14 cellular contexts compared by ENCODE assay signal in the genomic region with DNA sequence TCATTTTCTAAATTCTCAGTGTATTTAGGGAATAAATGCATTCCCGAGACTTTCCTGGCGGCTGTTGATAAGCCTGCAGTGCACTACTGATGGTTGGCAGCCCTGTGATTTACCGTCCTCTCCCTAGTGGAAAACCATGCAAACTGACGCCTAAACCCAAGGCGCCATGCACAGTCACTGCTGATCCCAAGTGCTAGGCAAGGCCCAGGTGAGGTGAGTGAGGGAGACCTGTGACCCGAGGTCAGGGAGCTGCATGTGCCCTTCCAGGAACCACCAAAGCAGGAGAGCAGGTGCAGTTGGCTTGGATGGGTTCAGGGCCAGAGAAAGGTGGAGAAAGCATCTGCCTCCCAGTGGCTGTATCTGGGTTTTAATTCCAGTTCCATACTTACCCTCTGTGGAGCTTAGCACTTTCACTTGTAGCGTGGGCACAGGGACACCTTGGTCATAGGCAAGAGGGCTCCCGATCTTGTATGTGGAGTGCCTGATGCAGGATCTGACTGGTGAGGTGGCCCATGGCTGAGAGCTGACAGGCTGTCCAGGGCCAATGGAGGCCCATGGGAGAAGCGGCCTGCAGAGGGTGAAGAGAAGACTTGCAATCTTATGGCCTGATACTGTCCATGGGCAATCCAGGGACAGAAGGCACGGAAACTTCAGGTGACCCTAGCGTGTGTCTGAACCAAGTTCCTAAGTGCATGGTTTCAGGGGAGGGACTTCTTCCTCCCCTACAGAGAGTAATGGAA.
DNase-seq lines count a peak whose midpoint lies in the region; ATAC-seq and TF ChIP-seq lines count a peak whose summit lies in the region.
"Had no signal": no experiment of that assay in that cellular context is flagged by ENCODE, and none has a peak within 500 bp of the region (broad histone marks: within the 10 kb centered on the region; RNA-seq: fewer than 3 reads in every experiment).

No MANE protein-coding gene starts in this region.

- H3K4me3 Mint-ChIP-seq in activated naive CD4-positive, alpha-beta T cell treated with anti-CD3 and anti-CD28 coated beads, Interleukin-2, amount 10 ng/mL, durations not matched to agents 7 days and 5 days = no peak overlapping the region
- H3K4me3 Mint-ChIP-seq in T-helper 2 cell treated with Interferon-gamma antibody and Interleukin-4, amounts not matched to agents 5 μg/mL and 100 μg/mL, for 36 hours = no peak overlapping the region
- H3K4me3 Mint-ChIP-seq: B cell; CD8-positive, alpha-beta T cell; GM23338 had no signal

- H3K27me3 Mint-ChIP-seq in activated naive CD4-positive, alpha-beta T cell treated with anti-CD3 and anti-CD28 coated beads, Interleukin-2, amount 10 ng/mL, durations not matched to agents 7 days and 5 days = peaks cover 24% of the 10 kb centered on the region
- H3K27me3 Mint-ChIP-seq in T-helper 2 cell treated with Interferon-gamma antibody and Interleukin-4, amounts not matched to agents 5 μg/mL and 100 μg/mL, for 36 hours (ENCODE audit: low read depth) = peaks cover 4% of the 10 kb centered on the region
- H3K27me3 Mint-ChIP-seq: B cell had no signal

- CTCF ChIA-PET in activated naive CD4-positive, alpha-beta T cell treated with anti-CD3 and anti-CD28 coated beads, Interleukin-2, amount 10 ng/mL, durations not matched to agents 7 days and 5 days (lab: Charles Lee) = interaction anchor here (0.6 to 1.2 kb wide), 2 partner anchors 10 to 133 kb away, joined by 3 read pairs; no protein-coding TSS in a partner anchor

- H3K9me3 Mint-ChIP-seq in activated naive CD4-positive, alpha-beta T cell treated with anti-CD3 and anti-CD28 coated beads, Interleukin-2, amount 10 ng/mL, durations not matched to agents 7 days and 5 days = no peaks in the 10 kb centered on the region
- H3K9me3 Mint-ChIP-seq in T-helper 2 cell treated with Interferon-gamma antibody and Interleukin-4, amounts not matched to agents 5 μg/mL and 100 μg/mL, for 36 hours = no peaks in the 10 kb centered on the region
- H3K9me3 Mint-ChIP-seq: CD8-positive, alpha-beta T cell; GM23338 had no signal

- H3K36me3 ChIP-seq in WERI-Rb-1 (no peaks in the 10 kb centered on the region), mucosa of rectum (ENCODE audit: control insufficient read depth in 2 of 2, insufficient read depth in 2 of 2, low read length in 2 of 2) (no peaks in the 10 kb centered on the region)

- peak overlapping the region; percentile 80 for H3K27ac ChIP-seq in WERI-Rb-1
- H3K27ac ChIP-seq in mucosa of rectum (ENCODE audit: low read depth in 2 of 2, low read length in 2 of 2) = peak overlapping the region; percentile 38 to 47
- H3K27ac ChIP-seq: KMS-11 had no signal

- H3K4me3 ChIP-seq in WERI-Rb-1 (ENCODE audit: low read depth, low read length) (no peak overlapping the region), mucosa of rectum (ENCODE audit: low read length in 2 of 2) (no peak overlapping the region)
- H3K4me3 ChIP-seq: GM23338 had no signal

- no peaks in the 10 kb centered on the region for H3K36me3 Mint-ChIP-seq in activated naive CD4-positive, alpha-beta T cell treated with anti-CD3 and anti-CD28 coated beads, Interleukin-2, amount 10 ng/mL, durations not matched to agents 7 days and 5 days
- H3K36me3 Mint-ChIP-seq in T-helper 2 cell treated with Interferon-gamma antibody and Interleukin-4, amounts not matched to agents 5 μg/mL and 100 μg/mL, for 36 hours (ENCODE audit: low read depth) = no peaks in the 10 kb centered on the region
- H3K36me3 Mint-ChIP-seq: CD8-positive, alpha-beta T cell had no signal

- H3K4me1 ChIP-seq in mucosa of rectum (ENCODE audit: control insufficient read depth in 2 of 2, insufficient read depth in 2 of 2, low read length in 2 of 2) = peaks cover 21 to 24% of the 10 kb centered on the region in 2 donors

- H3K4me1 Mint-ChIP-seq in activated naive CD4-positive, alpha-beta T cell treated with anti-CD3 and anti-CD28 coated beads, Interleukin-2, amount 10 ng/mL, durations not matched to agents 7 days and 5 days = no peaks in the 10 kb centered on the region
- no peaks in the 10 kb centered on the region for H3K4me1 Mint-ChIP-seq in T-helper 2 cell treated with Interferon-gamma antibody and Interleukin-4, amounts not matched to agents 5 μg/mL and 100 μg/mL, for 36 hours (ENCODE audit: low read depth)

- H3K9ac ChIP-seq in mucosa of rectum (ENCODE audit: low read depth in 1 of 2, low read length in 2 of 2) = no peak overlapping the region
- H3K9ac ChIP-seq: KMS-11 had no signal

- no peak for ATAC-seq in HG03520 (IDR thresholded peaks at IDR 0.05; ENCODE audit: unreplicated experiment)
- ATAC-seq: CD8-positive, alpha-beta T cell had no signal

- DNase-seq in activated naive CD4-positive, alpha-beta T cell treated with anti-CD3 and anti-CD28 coated beads, Interleukin-2, amount 10 ng/mL, durations not matched to agents 7 days and 5 days = peak; percentile 12
- no peak for DNase-seq in activated naive CD4-positive, alpha-beta T cell treated with anti-CD3 and anti-CD28 coated beads, Interleukin-2, amount 50 U/mL, for 16 hours
- DNase-seq in WERI-Rb-1 (no peak), SKM-1 (lab: John Stamatoyannopoulos, UW; ENCODE audit: unreplicated experiment) (no peak)
- DNase-seq in T-helper 2 cell treated with Interferon-gamma antibody and Interleukin-4, amounts not matched to agents 5 μg/mL and 100 μg/mL, for 36 hours (ENCODE audit: low spot score) = no peak
- DNase-seq: CD8-positive, alpha-beta T cell; NCI-H1694; NCI-H2107; SHP77 treated with DMSO at 0.1 percent for 48 hours had no signal

- H3K9me3 ChIP-seq in WERI-Rb-1 (ENCODE audit: severe bottlenecking) = no peaks in the 10 kb centered on the region
- H3K9me3 ChIP-seq in mucosa of rectum (ENCODE audit: control insufficient read depth in 2 of 2, low read length in 2 of 2) = no peaks in the 10 kb centered on the region

- no peaks in the 10 kb centered on the region for H3K27me3 ChIP-seq in WERI-Rb-1 (ENCODE audit: insufficient read depth, low read depth, severe bottlenecking)
- H3K27me3 ChIP-seq in mucosa of rectum (ENCODE audit: control insufficient read depth in 2 of 2, insufficient read depth in 2 of 2, low read length in 2 of 2) = no peaks in the 10 kb centered on the region

- H3K27ac Mint-ChIP-seq in activated naive CD4-positive, alpha-beta T cell treated with anti-CD3 and anti-CD28 coated beads, Interleukin-2, amount 10 ng/mL, durations not matched to agents 7 days and 5 days = no peak overlapping the region
- H3K27ac Mint-ChIP-seq in T-helper 2 cell treated with Interferon-gamma antibody and Interleukin-4, amounts not matched to agents 5 μg/mL and 100 μg/mL, for 36 hours = no peak overlapping the region
- H3K27ac Mint-ChIP-seq: B cell; CD8-positive, alpha-beta T cell; GM23338 had no signal

- TF ChIP-seq CTCF in WERI-Rb-1 (IDR thresholded peaks at IDR 0.05; ENCODE audit: low read depth, low read length) = no peak
